ENCODE assay signal across 15 cellular contexts in genomic region chr16:49924078-49924477, GRCh38.
DNase-seq lines count a peak whose midpoint lies in the region; ATAC-seq and TF ChIP-seq lines count a peak whose summit lies in the region.
"Had no signal": no experiment of that assay in that cellular context is flagged by ENCODE, and none has a peak within 500 bp of the region (broad histone marks: within the 10 kb centered on the region; RNA-seq: fewer than 3 reads in every experiment).

No MANE protein-coding gene starts in this region.

- DNase-seq in DMS 273 (lab: John Stamatoyannopoulos, UW; ENCODE audit: unreplicated experiment) = peak; percentile 33
- no peak for DNase-seq in DMS 273 treated with DMSO at 0.1 percent for 48 hours (lab: John Stamatoyannopoulos, UW)
- peak; percentile 64 for DNase-seq in mesendoderm
- DNase-seq in foreskin keratinocyte = no peak
- no peak for DNase-seq in ecto neural progenitor cell (ENCODE audit: low spot score)
- DNase-seq: CD8-positive, alpha-beta T cell; kidney glomerular epithelial cell; NCI-H1436 treated with DMSO at 0.1 percent for 48 hours; NCI-H446 treated with DMSO at 0.1 percent for 48 hours; Right ventricle myocardium superior had no signal

- H3K18ac ChIP-seq in mesendoderm (ENCODE audit: low read length) = no peak overlapping the region

- H3K36me3 ChIP-seq in SU-DHL-6 (ENCODE audit: low read length) = no peaks in the 10 kb centered on the region
- no peaks in the 10 kb centered on the region for H3K36me3 ChIP-seq in mesendoderm (ENCODE audit: control insufficient read depth, insufficient read depth, low read length)
- H3K36me3 ChIP-seq: cardiac muscle cell had no signal

- no peak for TF ChIP-seq CTCF in SU-DHL-6 (IDR thresholded peaks at IDR 0.05; ENCODE audit: insufficient read depth, low read length, poor library complexity, severe bottlenecking)
- TF ChIP-seq CTCF in foreskin keratinocyte (conservative IDR thresholded peaks at IDR 0.05) = no peak

- H2AK5ac ChIP-seq in mesendoderm (ENCODE audit: low read length) = no peak overlapping the region

- H3K23ac ChIP-seq in mesendoderm (ENCODE audit: low read length) = no peak overlapping the region

- no peak for TF ChIP-seq RAD21 in Ishikawa (IDR thresholded peaks at IDR 0.05; ENCODE audit: low read depth)

- no peaks in the 10 kb centered on the region for H3K9me2 ChIP-seq in SU-DHL-6 (replicated peaks; ENCODE audit: insufficient read depth, low read length)

- H3K27ac ChIP-seq in SU-DHL-6 (ENCODE audit: low read depth, low read length) (no peak overlapping the region), mesendoderm (ENCODE audit: low read depth, low read length) (no peak overlapping the region), foreskin keratinocyte (no peak overlapping the region)
- H3K27ac ChIP-seq: 22Rv1, cardiac muscle cell had no signal

- H4K5ac ChIP-seq in mesendoderm (ENCODE audit: low read length) = no peak overlapping the region

- H3K79me2 ChIP-seq in SU-DHL-6 (ENCODE audit: insufficient read depth, low read length) (no peaks in the 10 kb centered on the region), mesendoderm (ENCODE audit: control insufficient read depth, insufficient read depth, low read length) (no peaks in the 10 kb centered on the region)

- no peaks in the 10 kb centered on the region for H3F3A ChIP-seq in SU-DHL-6 (ENCODE audit: insufficient read depth)

- H3K9ac ChIP-seq in SU-DHL-6 (ENCODE audit: low read length) (no peak overlapping the region), mesendoderm (ENCODE audit: low read length) (no peak overlapping the region)

- H2AFZ ChIP-seq in SU-DHL-6 (ENCODE audit: low read depth, low read length, severe bottlenecking) = peak overlapping the region; percentile 13

- no peak overlapping the region for H3K4ac ChIP-seq in mesendoderm (ENCODE audit: low read depth, low read length)

- H2BK15ac ChIP-seq in mesendoderm (replicated peaks; ENCODE audit: low read depth) = no peak overlapping the region

- H3K4me3 ChIP-seq in SU-DHL-6 (ENCODE audit: insufficient read depth, low read length, poor library complexity, severe bottlenecking) = no peak overlapping the region
- H3K4me3 ChIP-seq in mesendoderm (ENCODE audit: low read length) = no peak overlapping the region
- H3K4me3 ChIP-seq: cardiac muscle cell had no signal

- no peaks in the 10 kb centered on the region for H3K9me3 ChIP-seq in SU-DHL-6 (ENCODE audit: insufficient read depth, low read length)

- no peaks in the 10 kb centered on the region for H4K20me1 ChIP-seq in SU-DHL-6 (ENCODE audit: low read depth, low read length)

- WGBS in mesendoderm (ENCODE audit: extremely low coverage, insufficient coverage, low lambda C conversion rate) = no CpG with 5 or more reads among the region's 7 CpGs

- H3K27me3 ChIP-seq in SU-DHL-6 (ENCODE audit: low read length) = no peaks in the 10 kb centered on the region
- no peaks in the 10 kb centered on the region for H3K27me3 ChIP-seq in mesendoderm (ENCODE audit: insufficient read depth, low read length, poor library complexity)
- H3K27me3 ChIP-seq in foreskin keratinocyte = no peaks in the 10 kb centered on the region
- H3K27me3 ChIP-seq: cardiac muscle cell had no signal

- ATAC-seq in foreskin keratinocyte (no peak), HG02981 (IDR thresholded peaks at IDR 0.05; ENCODE audit: unreplicated experiment) (no peak)
- ATAC-seq: CD8-positive, alpha-beta T cell had no signal

- H2BK5ac ChIP-seq in mesendoderm (ENCODE audit: low read length) = no peak overlapping the region

- H3K56ac ChIP-seq in mesendoderm (ENCODE audit: low read length) = no peak overlapping the region

- no peak overlapping the region for H2BK120ac ChIP-seq in mesendoderm (ENCODE audit: low read depth, low read length)

- no peaks in the 10 kb centered on the region for H3K4me1 ChIP-seq in mesendoderm (ENCODE audit: control insufficient read depth, low read depth, low read length)
- H3K4me1 ChIP-seq in foreskin keratinocyte = no peaks in the 10 kb centered on the region

- H3K4me2 ChIP-seq in SU-DHL-6 (ENCODE audit: low read depth, low read length, poor library complexity, severe bottlenecking) (peak overlapping the region; percentile 22), mesendoderm (ENCODE audit: low read length) (no peak overlapping the region)

- H4K8ac ChIP-seq in mesendoderm (ENCODE audit: low read depth, low read length) = no peak overlapping the region

- TF ChIP-seq EP300 in Ishikawa (IDR thresholded peaks at IDR 0.05; ENCODE audit: borderline replicate concordance) = no peak

- no peaks in the 10 kb centered on the region for H3K79me1 ChIP-seq in mesendoderm (ENCODE audit: low read length)

TF ChIP-seq in Ishikawa, 13 proteins besides CTCF, POLR2A, EP300 and RAD21:
- TF ChIP-seq CREB1 (IDR thresholded peaks at IDR 0.05; ENCODE audit: low read depth) = no peak
- TF ChIP-seq USF1 (IDR thresholded peaks at IDR 0.05) = peak; percentile 88
- TF ChIP-seq FOXM1 (IDR thresholded peaks at IDR 0.05; ENCODE audit: borderline replicate concordance, low read depth) = no peak
- no peak for TF ChIP-seq TEAD4 (IDR thresholded peaks at IDR 0.05)
- TF ChIP-seq MAX (IDR thresholded peaks at IDR 0.05) = no peak

Comparison
In these comparisons a context has a peak if more than half of its experiments do, and no peak if none do; other contexts are left out.
1. DNase-seq: peak in DMS 273 (single experiment) and mesendoderm (single experiment); none in DMS 273 treated with DMSO at 0.1 percent for 48 hours (single experiment), foreskin keratinocyte (0 of 2) and ecto neural progenitor cell (single experiment).